Comparison of ENCODE assay signal across 10 cellular contexts in genomic region chr17:80795737-80796136, GRCh38.
DNase-seq lines count a peak whose midpoint lies in the region; ATAC-seq, FAIRE-seq and TF ChIP-seq lines count a peak whose summit lies in the region.
"Had no signal": no experiment of that assay in that cellular context is flagged by ENCODE, and none has a peak within 500 bp of the region (broad histone marks: within the 10 kb centered on the region; RNA-seq: fewer than 3 reads in every experiment).

No MANE protein-coding gene starts in this region.

- no peak for TF ChIP-seq CTCF in CD8-positive, alpha-beta T cell (IDR thresholded peaks at IDR 0.05)
- TF ChIP-seq CTCF in nephron (IDR thresholded peaks at IDR 0.05; ENCODE audit: unreplicated experiment in 3 of 3) (no peak), WERI-Rb-1 (IDR thresholded peaks at IDR 0.05; ENCODE audit: low read depth, low read length) (no peak)

- H3K4me3 ChIP-seq in CD8-positive, alpha-beta T cell (ENCODE audit: low read depth, low read length) = no peak overlapping the region
- H3K4me3 ChIP-seq in WERI-Rb-1 (ENCODE audit: low read depth, low read length) = no peak overlapping the region
- H3K4me3 ChIP-seq in effector memory CD4-positive, alpha-beta T cell (ENCODE audit: insufficient read depth, low read depth, low read length, poor library complexity, severe bottlenecking) = no peak overlapping the region

- DNase-seq in CD8-positive, alpha-beta T cell = no peak
- DNase-seq in frontal cortex (ENCODE audit: low spot score in 2 of 2) (peak; percentile 57 to 60), SW 1271 (lab: John Stamatoyannopoulos, UW) (no peak), WERI-Rb-1 (no peak), AG08395 (ENCODE audit: low spot score) (no peak)
- no peak for DNase-seq in effector memory CD4-positive, alpha-beta T cell

- H3K9me3 Mint-ChIP-seq in CD8-positive, alpha-beta T cell = no peaks in the 10 kb centered on the region
- H3K9me3 Mint-ChIP-seq in nephron = no peaks in the 10 kb centered on the region
- H3K9me3 Mint-ChIP-seq: IgD-negative memory B cell, type B pancreatic cell had no signal

- FAIRE-seq in frontal cortex (lab: Jason Lieb, UNC) = no peak

- peaks cover 35% of the 10 kb centered on the region for H3K4me1 Mint-ChIP-seq in CD8-positive, alpha-beta T cell (ENCODE audit: low read depth)
- H3K4me1 Mint-ChIP-seq in nephron = peaks cover 72% of the 10 kb centered on the region

- no peaks in the 10 kb centered on the region for H3K27me3 ChIP-seq in CD8-positive, alpha-beta T cell (ENCODE audit: insufficient read depth, low read length)
- H3K27me3 ChIP-seq in WERI-Rb-1 (ENCODE audit: insufficient read depth, low read depth, severe bottlenecking) = no peaks in the 10 kb centered on the region
- H3K27me3 ChIP-seq in effector memory CD4-positive, alpha-beta T cell (replicated peaks; ENCODE audit: control insufficient read depth, insufficient read depth, low read length, poor library complexity, severe bottlenecking) = no peaks in the 10 kb centered on the region

- intact Hi-C loops in CD8-positive, alpha-beta T cell (cut with DNase I, micrococcal nuclease) = no loop called here

- CTCF ChIA-PET in CD8-positive, alpha-beta T cell (lab: Charles Lee) = no interaction called here

- H3K36me3 ChIP-seq in CD8-positive, alpha-beta T cell (ENCODE audit: insufficient read depth, low read length) = peaks cover 6% of the 10 kb centered on the region
- H3K36me3 ChIP-seq in WERI-Rb-1 = peaks cover 40% of the 10 kb centered on the region
- H3K36me3 ChIP-seq in effector memory CD4-positive, alpha-beta T cell (ENCODE audit: control insufficient read depth, insufficient read depth, low read length) = peaks cover 4% of the 10 kb centered on the region

- H3K9me3 ChIP-seq in CD8-positive, alpha-beta T cell (ENCODE audit: low read length) = no peaks in the 10 kb centered on the region
- no peaks in the 10 kb centered on the region for H3K9me3 ChIP-seq in WERI-Rb-1 (ENCODE audit: severe bottlenecking)
- no peaks in the 10 kb centered on the region for H3K9me3 ChIP-seq in effector memory CD4-positive, alpha-beta T cell (ENCODE audit: control insufficient read depth, low read length)

- POLR2A ChIA-PET in CD8-positive, alpha-beta T cell (lab: Charles Lee) = no interaction called here

- no peaks in the 10 kb centered on the region for H3K27me3 Mint-ChIP-seq in CD8-positive, alpha-beta T cell (ENCODE audit: low read depth)
- no peaks in the 10 kb centered on the region for H3K27me3 Mint-ChIP-seq in nephron (ENCODE audit: low read depth)
- H3K27me3 Mint-ChIP-seq: IgD-negative memory B cell, type B pancreatic cell had no signal

- no peak for ATAC-seq in CD8-positive, alpha-beta T cell

- no peak overlapping the region for H3K27ac ChIP-seq in CD8-positive, alpha-beta T cell (ENCODE audit: low read depth, low read length)
- no peak overlapping the region for H3K27ac ChIP-seq in WERI-Rb-1
- H3K27ac ChIP-seq in effector memory CD4-positive, alpha-beta T cell (ENCODE audit: insufficient read depth, low read length, poor library complexity, severe bottlenecking) = no peak overlapping the region

- peaks cover 24% of the 10 kb centered on the region for H3K4me1 ChIP-seq in CD8-positive, alpha-beta T cell (ENCODE audit: insufficient read depth, low read length)
- peaks cover 21% of the 10 kb centered on the region for H3K4me1 ChIP-seq in effector memory CD4-positive, alpha-beta T cell (ENCODE audit: control insufficient read depth, insufficient read depth, low read length, poor library complexity, severe bottlenecking)

- H3K4me3 Mint-ChIP-seq in CD8-positive, alpha-beta T cell = no peak overlapping the region
- H3K4me3 Mint-ChIP-seq in nephron = peak overlapping the region; percentile 2 to 53 (median 40)
- H3K4me3 Mint-ChIP-seq: IgD-negative memory B cell, type B pancreatic cell had no signal

- H3K36me3 Mint-ChIP-seq in CD8-positive, alpha-beta T cell = peaks cover 53% of the 10 kb centered on the region
- H3K36me3 Mint-ChIP-seq in nephron (ENCODE audit: low read depth) = peaks cover 19% of the 10 kb centered on the region

- H3K27ac Mint-ChIP-seq in CD8-positive, alpha-beta T cell = peak overlapping the region; percentile 49
- peak overlapping the region; percentile 82 to 97 (median 96) for H3K27ac Mint-ChIP-seq in nephron
- H3K27ac Mint-ChIP-seq: type B pancreatic cell had no signal

TF ChIP-seq in PFSK-1, 5 proteins besides CTCF, POLR2A, EP300 and RAD21:
- TF ChIP-seq FOXP2 (optimal IDR thresholded peaks at IDR 0.05; ENCODE audit: borderline replicate concordance, extremely low read depth, extremely low read length, insufficient read depth) = peak; percentile 76
- no peak for TF ChIP-seq TAF1 (IDR thresholded peaks at IDR 0.05; ENCODE audit: borderline replicate concordance, insufficient read depth, low read length)

Comparison
In these comparisons a context has a peak if more than half of its experiments do, and no peak if none do; other contexts are left out.
1. DNase-seq: peak in frontal cortex (2 of 2); none in CD8-positive, alpha-beta T cell (0 of 7), SW 1271 (0 of 2), WERI-Rb-1 (single experiment), AG08395 (single experiment) and effector memory CD4-positive, alpha-beta T cell (0 of 3).